In the genomic region with DNA sequence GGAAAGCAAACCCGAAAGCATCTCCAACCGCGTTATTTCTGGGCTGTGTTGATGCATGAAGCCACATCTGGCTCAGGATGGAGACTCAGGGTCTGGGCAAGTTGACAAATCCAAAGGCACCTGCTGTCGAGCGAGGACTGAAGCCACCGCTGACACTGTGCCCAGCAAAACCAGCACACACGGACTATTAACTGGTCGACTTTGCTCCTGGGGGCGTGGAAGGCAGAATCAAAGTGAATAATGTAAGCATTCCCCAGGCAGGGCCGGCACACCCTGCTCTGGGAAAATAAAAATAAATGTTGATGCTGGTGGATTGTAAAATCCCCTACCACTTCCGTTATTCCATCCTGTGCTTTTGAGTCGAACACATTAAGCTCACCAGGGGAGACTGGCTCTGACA, we compare ENCODE assay signal across 20 cellular contexts.
"Had no signal": no experiment of that assay in that cellular context is flagged by ENCODE, and none has a peak within 500 bp of the region (broad histone marks: within the 10 kb centered on the region; RNA-seq: fewer than 3 reads in every experiment).

No MANE protein-coding gene starts in this region.

- H3K4me1 Mint-ChIP-seq: activated naive CD4-positive, alpha-beta T cell treated with anti-CD3 and anti-CD28 coated beads, Interleukin-2, amount 50 U/mL, for 24 hours had no signal

- H3K27ac ChIP-seq: ascending aorta, breast epithelium, gastrocnemius medialis, tibial artery, uterus, WERI-Rb-1 had no signal

- H3K36me3 ChIP-seq: ascending aorta, breast epithelium, gastrocnemius medialis, tibial artery, uterus, WERI-Rb-1 had no signal

- ATAC-seq: gastrocnemius medialis, left lobe of liver had no signal

- H3K4me3 ChIP-seq: ascending aorta, breast epithelium, gastrocnemius medialis, tibial artery, uterus had no signal

- H3K4me1 ChIP-seq: ascending aorta, breast epithelium, gastrocnemius medialis, uterus had no signal

- H3K36me3 Mint-ChIP-seq: activated naive CD4-positive, alpha-beta T cell treated with anti-CD3 and anti-CD28 coated beads, Interleukin-2, amount 50 U/mL, for 24 hours; mesothelial cell of epicardium had no signal

- H3K27ac Mint-ChIP-seq: activated naive CD4-positive, alpha-beta T cell treated with anti-CD3 and anti-CD28 coated beads, Interleukin-2, amount 50 U/mL, for 24 hours; mesothelial cell of epicardium; nephron; progenitor cell of endocrine pancreas had no signal

- H3K4me3 Mint-ChIP-seq: activated naive CD4-positive, alpha-beta T cell treated with anti-CD3 and anti-CD28 coated beads, Interleukin-2, amount 50 U/mL, for 24 hours; mesothelial cell of epicardium had no signal

- H3K9me3 Mint-ChIP-seq: activated naive CD4-positive, alpha-beta T cell treated with anti-CD3 and anti-CD28 coated beads, Interleukin-2, amount 50 U/mL, for 24 hours; mesothelial cell of epicardium; nephron had no signal

- DNase-seq: activated CD4-positive, alpha-beta T cell treated with anti-CD3 and anti-CD28 coated beads, Interleukin-2, amount 50 U/mL, for 4 hours; activated gamma-delta T cell; cerebellar nuclear complex; cortex of kidney; gastrocnemius medialis; head of caudate nucleus; stimulated activated CD4-positive, alpha-beta T cell treated with anti-CD3 and anti-CD28 coated beads, Interleukin-12 subunit alpha, Interleukin-12 subunit beta, amount 100 ng/mL, for 4 hours; stimulated activated CD4-positive, alpha-beta T cell treated with anti-CD3 and anti-CD28 coated beads, Interleukin-1b, Interleukin-23, amount 100 ng/mL, for 48 hours; stimulated activated CD8-positive, alpha-beta memory T cell treated with anti-CD3 and anti-CD28 coated beads, Interleukin-4, amount 100 ng/mL, for 48 hours; stimulated activated naive CD4-positive, alpha-beta T cell treated with Interleukin-2 at 50 U/mL for 16 hours; tibial artery; uterus; WERI-Rb-1 had no signal

- H3K9me3 ChIP-seq: ascending aorta, breast epithelium, gastrocnemius medialis, tibial artery, uterus had no signal

- H3K27me3 ChIP-seq: ascending aorta, uterus had no signal
